In genomic region chr1:39533442-39533841, GRCh38 we compare ENCODE assay signal across 38 cellular contexts. TPM values are rescaled to one million over a fixed set of nuclear protein-coding genes. Genes with fewer than 3 reads are reported as not detected.
"Had no signal": no experiment of that assay in that cellular context is flagged by ENCODE, and none has a peak within 500 bp of the region (broad histone marks: within the 10 kb centered on the region; RNA-seq: fewer than 3 reads in every experiment).

No MANE protein-coding gene starts in this region.

- H3K4me3 ChIP-seq: MG63 had no signal

- H3K9me3 ChIP-seq: MG63 had no signal

- H3K27me3 ChIP-seq: MG63 had no signal

- DNase-seq: Karpas-422, Kasumi-1, MG63, MM.1S, MV-4-11, NCI-H1048, NCI-H1092, NCI-H1092 treated with DMSO at 0.1 percent for 48 hours, NCI-H1105, NCI-H1105 treated with DMSO at 0.1 percent for 48 hours, NCI-H1417, NCI-H1417 treated with DMSO at 0.1 percent for 48 hours, NCI-H1436, NCI-H1436 treated with DMSO at 0.1 percent for 48 hours, NCI-H146, NCI-H1694, NCI-H1694 treated with DMSO at 0.1 percent for 48 hours, NCI-H187, NCI-H187 treated with DMSO at 0.1 percent for 48 hours, NCI-H1930, NCI-H2029, NCI-H2029 treated with DMSO at 0.1 percent for 48 hours, NCI-H2081, NCI-H2081 treated with DMSO at 0.1 percent for 48 hours, NCI-H2107, NCI-H2171, NCI-H2171 treated with DMSO at 0.1 percent for 48 hours, NCI-H2227 treated with DMSO at 0.1 percent for 48 hours, NCI-H226, NCI-H345, NCI-H446, NCI-H446 treated with DMSO at 0.1 percent for 48 hours, NCI-H510A, NCI-H510A treated with DMSO at 0.1 percent for 48 hours had no signal

RNA-seq across cellular contexts. Expression of gene BMP8A, which starts 42.0 kb away (rescaled TPM):
- total RNA-seq: LHCN-M2, M059J, MCF 10A, NCI-H460 had no signal
